ENCODE assay signal across 1 cellular context in genomic region chr10:111360260-111360925, GRCh38.
TF ChIP-seq lines count a peak whose summit lies in the region.

No MANE protein-coding gene starts in this region.

TF ChIP-seq in GM23338, 12 proteins besides CTCF, POLR2A, EP300 and RAD21 (continued from another document):
- TF ChIP-seq, protein P1, sequence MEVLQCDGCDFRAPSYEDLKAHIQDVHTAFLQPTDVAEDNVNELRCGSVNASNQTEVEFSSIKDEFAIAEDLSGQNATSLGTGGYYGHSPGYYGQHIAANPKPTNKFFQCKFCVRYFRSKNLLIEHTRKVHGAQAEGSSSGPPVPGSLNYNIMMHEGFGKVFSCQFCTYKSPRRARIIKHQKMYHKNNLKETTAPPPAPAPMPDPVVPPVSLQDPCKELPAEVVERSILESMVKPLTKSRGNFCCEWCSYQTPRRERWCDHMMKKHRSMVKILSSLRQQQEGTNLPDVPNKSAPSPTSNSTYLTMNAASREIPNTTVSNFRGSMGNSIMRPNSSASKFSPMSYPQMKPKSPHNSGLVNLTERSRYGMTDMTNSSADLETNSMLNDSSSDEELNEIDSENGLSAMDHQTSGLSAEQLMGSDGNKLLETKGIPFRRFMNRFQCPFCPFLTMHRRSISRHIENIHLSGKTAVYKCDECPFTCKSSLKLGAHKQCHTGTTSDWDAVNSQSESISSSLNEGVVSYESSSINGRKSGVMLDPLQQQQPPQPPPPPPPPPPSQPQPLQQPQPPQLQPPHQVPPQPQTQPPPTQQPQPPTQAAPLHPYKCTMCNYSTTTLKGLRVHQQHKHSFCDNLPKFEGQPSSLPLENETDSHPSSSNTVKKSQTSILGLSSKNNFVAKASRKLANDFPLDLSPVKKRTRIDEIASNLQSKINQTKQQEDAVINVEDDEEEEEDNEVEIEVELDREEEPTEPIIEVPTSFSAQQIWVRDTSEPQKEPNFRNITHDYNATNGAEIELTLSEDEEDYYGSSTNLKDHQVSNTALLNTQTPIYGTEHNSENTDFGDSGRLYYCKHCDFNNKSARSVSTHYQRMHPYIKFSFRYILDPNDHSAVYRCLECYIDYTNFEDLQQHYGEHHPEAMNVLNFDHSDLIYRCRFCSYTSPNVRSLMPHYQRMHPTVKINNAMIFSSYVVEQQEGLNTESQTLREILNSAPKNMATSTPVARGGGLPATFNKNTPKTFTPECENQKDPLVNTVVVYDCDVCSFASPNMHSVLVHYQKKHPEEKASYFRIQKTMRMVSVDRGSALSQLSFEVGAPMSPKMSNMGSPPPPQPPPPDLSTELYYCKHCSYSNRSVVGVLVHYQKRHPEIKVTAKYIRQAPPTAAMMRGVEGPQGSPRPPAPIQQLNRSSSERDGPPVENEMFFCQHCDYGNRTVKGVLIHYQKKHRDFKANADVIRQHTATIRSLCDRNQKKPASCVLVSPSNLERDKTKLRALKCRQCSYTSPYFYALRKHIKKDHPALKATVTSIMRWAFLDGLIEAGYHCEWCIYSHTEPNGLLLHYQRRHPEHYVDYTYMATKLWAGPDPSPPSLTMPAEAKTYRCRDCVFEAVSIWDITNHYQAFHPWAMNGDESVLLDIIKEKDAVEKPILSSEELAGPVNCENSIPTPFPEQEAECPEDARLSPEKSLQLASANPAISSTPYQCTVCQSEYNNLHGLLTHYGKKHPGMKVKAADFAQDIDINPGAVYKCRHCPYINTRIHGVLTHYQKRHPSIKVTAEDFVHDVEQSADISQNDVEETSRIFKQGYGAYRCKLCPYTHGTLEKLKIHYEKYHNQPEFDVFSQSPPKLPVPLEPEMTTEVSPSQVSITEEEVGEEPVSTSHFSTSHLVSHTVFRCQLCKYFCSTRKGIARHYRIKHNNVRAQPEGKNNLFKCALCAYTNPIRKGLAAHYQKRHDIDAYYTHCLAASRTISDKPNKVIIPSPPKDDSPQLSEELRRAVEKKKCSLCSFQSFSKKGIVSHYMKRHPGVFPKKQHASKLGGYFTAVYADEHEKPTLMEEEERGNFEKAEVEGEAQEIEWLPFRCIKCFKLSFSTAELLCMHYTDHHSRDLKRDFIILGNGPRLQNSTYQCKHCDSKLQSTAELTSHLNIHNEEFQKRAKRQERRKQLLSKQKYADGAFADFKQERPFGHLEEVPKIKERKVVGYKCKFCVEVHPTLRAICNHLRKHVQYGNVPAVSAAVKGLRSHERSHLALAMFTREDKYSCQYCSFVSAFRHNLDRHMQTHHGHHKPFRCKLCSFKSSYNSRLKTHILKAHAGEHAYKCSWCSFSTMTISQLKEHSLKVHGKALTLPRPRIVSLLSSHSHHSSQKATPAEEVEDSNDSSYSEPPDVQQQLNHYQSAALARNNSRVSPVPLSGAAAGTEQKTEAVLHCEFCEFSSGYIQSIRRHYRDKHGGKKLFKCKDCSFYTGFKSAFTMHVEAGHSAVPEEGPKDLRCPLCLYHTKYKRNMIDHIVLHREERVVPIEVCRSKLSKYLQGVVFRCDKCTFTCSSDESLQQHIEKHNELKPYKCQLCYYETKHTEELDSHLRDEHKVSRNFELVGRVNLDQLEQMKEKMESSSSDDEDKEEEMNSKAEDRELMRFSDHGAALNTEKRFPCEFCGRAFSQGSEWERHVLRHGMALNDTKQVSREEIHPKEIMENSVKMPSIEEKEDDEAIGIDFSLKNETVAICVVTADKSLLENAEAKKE (CRISPR knock-in tag; IDR thresholded peaks at IDR 0.05): no peak
- TF ChIP-seq, protein P2, sequence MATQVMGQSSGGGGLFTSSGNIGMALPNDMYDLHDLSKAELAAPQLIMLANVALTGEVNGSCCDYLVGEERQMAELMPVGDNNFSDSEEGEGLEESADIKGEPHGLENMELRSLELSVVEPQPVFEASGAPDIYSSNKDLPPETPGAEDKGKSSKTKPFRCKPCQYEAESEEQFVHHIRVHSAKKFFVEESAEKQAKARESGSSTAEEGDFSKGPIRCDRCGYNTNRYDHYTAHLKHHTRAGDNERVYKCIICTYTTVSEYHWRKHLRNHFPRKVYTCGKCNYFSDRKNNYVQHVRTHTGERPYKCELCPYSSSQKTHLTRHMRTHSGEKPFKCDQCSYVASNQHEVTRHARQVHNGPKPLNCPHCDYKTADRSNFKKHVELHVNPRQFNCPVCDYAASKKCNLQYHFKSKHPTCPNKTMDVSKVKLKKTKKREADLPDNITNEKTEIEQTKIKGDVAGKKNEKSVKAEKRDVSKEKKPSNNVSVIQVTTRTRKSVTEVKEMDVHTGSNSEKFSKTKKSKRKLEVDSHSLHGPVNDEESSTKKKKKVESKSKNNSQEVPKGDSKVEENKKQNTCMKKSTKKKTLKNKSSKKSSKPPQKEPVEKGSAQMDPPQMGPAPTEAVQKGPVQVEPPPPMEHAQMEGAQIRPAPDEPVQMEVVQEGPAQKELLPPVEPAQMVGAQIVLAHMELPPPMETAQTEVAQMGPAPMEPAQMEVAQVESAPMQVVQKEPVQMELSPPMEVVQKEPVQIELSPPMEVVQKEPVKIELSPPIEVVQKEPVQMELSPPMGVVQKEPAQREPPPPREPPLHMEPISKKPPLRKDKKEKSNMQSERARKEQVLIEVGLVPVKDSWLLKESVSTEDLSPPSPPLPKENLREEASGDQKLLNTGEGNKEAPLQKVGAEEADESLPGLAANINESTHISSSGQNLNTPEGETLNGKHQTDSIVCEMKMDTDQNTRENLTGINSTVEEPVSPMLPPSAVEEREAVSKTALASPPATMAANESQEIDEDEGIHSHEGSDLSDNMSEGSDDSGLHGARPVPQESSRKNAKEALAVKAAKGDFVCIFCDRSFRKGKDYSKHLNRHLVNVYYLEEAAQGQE (IDR thresholded peaks at IDR 0.05; ENCODE audit: unreplicated experiment): no peak
- TF ChIP-seq EZH2 (IDR thresholded peaks at IDR 0.05; ENCODE audit: low read depth, unreplicated experiment): no peak
